8 cellular contexts compared by ENCODE assay signal in genomic region chr4:101418055-101418454, GRCh38.
DNase-seq lines count a peak whose midpoint lies in the region; ATAC-seq, FAIRE-seq and TF ChIP-seq lines count a peak whose summit lies in the region.

No MANE protein-coding gene starts in this region.

- H3K27me3 ChIP-seq in foreskin keratinocyte (no peaks in the 10 kb centered on the region), upper lobe of right lung (no peaks in the 10 kb centered on the region)

- peaks cover under 1% of the 10 kb centered on the region for H3K9me3 Mint-ChIP-seq in WTC11

- ATAC-seq in HG02852 (IDR thresholded peaks at IDR 0.05; ENCODE audit: unreplicated experiment) (peak; percentile 78), foreskin keratinocyte (no peak), WTC11 (no peak), upper lobe of right lung (no peak)

- peak; percentile 88 for FAIRE-seq in GM18507 (lab: Jason Lieb, UNC)

- H3K9me3 ChIP-seq in upper lobe of right lung: no peaks in the 10 kb centered on the region

- peaks cover 26% of the 10 kb centered on the region for H3K4me1 Mint-ChIP-seq in WTC11

- no peaks in the 10 kb centered on the region for H3K4me1 ChIP-seq in foreskin keratinocyte
- H3K4me1 ChIP-seq in upper lobe of right lung: no peaks in the 10 kb centered on the region

- H3K27ac ChIP-seq in foreskin keratinocyte (no peak overlapping the region), upper lobe of right lung (no peak overlapping the region)

- H3K36me3 Mint-ChIP-seq in WTC11: no peaks in the 10 kb centered on the region

- CTCF ChIA-PET in WTC11 (lab: Charles Lee): interaction anchor here (0.6 to 1.2 kb wide), 2 partner anchors 47 to 248 kb away, joined by 3 read pairs; no protein-coding TSS in a partner anchor

- no peak for TF ChIP-seq CTCF in choroid plexus epithelial cell (conservative IDR thresholded peaks at IDR 0.05; ENCODE audit: low read depth, low read length)
- no peak for TF ChIP-seq CTCF in foreskin keratinocyte (conservative IDR thresholded peaks at IDR 0.05)
- no peak for TF ChIP-seq CTCF in WTC11 (IDR thresholded peaks at IDR 0.05)
- TF ChIP-seq CTCF in upper lobe of right lung (IDR thresholded peaks at IDR 0.05): no peak

- H3K27me3 Mint-ChIP-seq in WTC11 (ENCODE audit: low read depth): no peaks in the 10 kb centered on the region

- no peak overlapping the region for H3K27ac Mint-ChIP-seq in WTC11

- POLR2A ChIA-PET in WTC11 (lab: Charles Lee): no interaction called here

- H3K4me3 ChIP-seq in choroid plexus epithelial cell (ENCODE audit: low read depth, low read length) (no peak overlapping the region), upper lobe of right lung (no peak overlapping the region)

- DNase-seq in GM18507 (ENCODE audit: extremely low spot score, insufficient read length, low read depth) (peak; percentile 15), T follicular helper cell (ENCODE audit: low read depth) (peak; percentile 34), choroid plexus epithelial cell (ENCODE audit: low read depth) (peak; percentile 27), NCI-H524 treated with DMSO at 0.1 percent for 48 hours (lab: John Stamatoyannopoulos, UW) (no peak), foreskin keratinocyte (no peak), WTC11 (ENCODE audit: low spot score) (no peak), upper lobe of right lung (no peak)

- H3K4me3 Mint-ChIP-seq in WTC11: no peak overlapping the region

- intact Hi-C loops in upper lobe of right lung (cut with DNase I): no loop called here

- H3K36me3 ChIP-seq in upper lobe of right lung: no peaks in the 10 kb centered on the region

TF ChIP-seq in WTC11, 78 proteins besides CTCF, POLR2A, EP300 and RAD21:
- no peak for TF ChIP-seq EMX1 (CRISPR knock-in tag; IDR thresholded peaks at IDR 0.05)
- TF ChIP-seq E2F4 (CRISPR knock-in tag; IDR thresholded peaks at IDR 0.05; ENCODE audit: borderline replicate concordance, low read depth): no peak
- TF ChIP-seq STAT6 (CRISPR knock-in tag; conservative IDR thresholded peaks at IDR 0.05; ENCODE audit: low read depth): no peak
- TF ChIP-seq FOXJ3 (CRISPR knock-in tag; IDR thresholded peaks at IDR 0.05; ENCODE audit: borderline replicate concordance): no peak
- TF ChIP-seq USF2 (CRISPR knock-in tag; IDR thresholded peaks at IDR 0.05): no peak
- TF ChIP-seq SMAD4 (CRISPR knock-in tag; IDR thresholded peaks at IDR 0.05): no peak
- no peak for TF ChIP-seq GABPB1 (CRISPR knock-in tag; IDR thresholded peaks at IDR 0.05)
- TF ChIP-seq E2F1 (CRISPR knock-in tag; IDR thresholded peaks at IDR 0.05): no peak
- no peak for TF ChIP-seq ZBTB21 (CRISPR knock-in tag; IDR thresholded peaks at IDR 0.05; ENCODE audit: borderline replicate concordance)
- no peak for TF ChIP-seq NR3C1 (CRISPR knock-in tag; conservative IDR thresholded peaks at IDR 0.05; ENCODE audit: low read depth)
- TF ChIP-seq ESRRA (CRISPR knock-in tag; IDR thresholded peaks at IDR 0.05; ENCODE audit: borderline replicate concordance): no peak
- TF ChIP-seq TP53 (CRISPR knock-in tag; IDR thresholded peaks at IDR 0.05): no peak
- TF ChIP-seq IRF1 (CRISPR knock-in tag; IDR thresholded peaks at IDR 0.05): no peak
- no peak for TF ChIP-seq JUN (CRISPR knock-in tag; IDR thresholded peaks at IDR 0.05)
- TF ChIP-seq TEAD1 (CRISPR knock-in tag; IDR thresholded peaks at IDR 0.05): no peak
- TF ChIP-seq MYBL2 (CRISPR knock-in tag; IDR thresholded peaks at IDR 0.05): no peak
- TF ChIP-seq NFE2L1 (CRISPR knock-in tag; IDR thresholded peaks at IDR 0.05): no peak
- no peak for TF ChIP-seq OVOL2 (CRISPR knock-in tag; IDR thresholded peaks at IDR 0.05; ENCODE audit: borderline replicate concordance)

Comparison
In these comparisons a context has a peak if more than half of its experiments do, and no peak if none do; other contexts are left out.
1. DNase-seq: peak in GM18507 (single experiment), T follicular helper cell (single experiment) and choroid plexus epithelial cell (single experiment); none in NCI-H524 treated with DMSO at 0.1 percent for 48 hours (single experiment), foreskin keratinocyte (0 of 2), WTC11 (single experiment) and upper lobe of right lung (single experiment).